ENCODE assay signal across 14 cellular contexts in genomic region chr1:16013908-16014258, GRCh38. TPM values are rescaled to one million over a fixed set of nuclear protein-coding genes. Genes with fewer than 3 reads are reported as not detected.
DNase-seq lines count a peak whose midpoint lies in the region; ATAC-seq and TF ChIP-seq lines count a peak whose summit lies in the region.
"Had no signal": no experiment of that assay in that cellular context is flagged by ENCODE, and none has a peak within 500 bp of the region (broad histone marks: within the 10 kb centered on the region; RNA-seq: fewer than 3 reads in every experiment).

No MANE protein-coding gene starts in this region.

- H3K27me3 ChIP-seq in left ventricle myocardium inferior (ENCODE audit: low read depth) = no peaks in the 10 kb centered on the region
- no peaks in the 10 kb centered on the region for H3K27me3 ChIP-seq in ovary

- WGBS in ovary, 3 donors = 53 to 71% (median 68%) methylated on average over 4 of the region's 4 CpGs

- intact Hi-C loops in natural killer cell (cut with micrococcal nuclease) = no loop called here
- intact Hi-C loops in left ventricle myocardium inferior (cut with micrococcal nuclease) = no loop called here
- intact Hi-C loops in ovary (cut with DNase I) = loop anchor here in 2 of 4 donors (5.0 kb wide), 2 partner anchors 38 to 168 kb away; no protein-coding TSS in a partner anchor

- H3K36me3 ChIP-seq in left ventricle myocardium inferior = peaks cover 10% of the 10 kb centered on the region
- no peaks in the 10 kb centered on the region for H3K36me3 ChIP-seq in ovary

- TF ChIP-seq POLR2A in ovary (IDR thresholded peaks at IDR 0.05) = no peak

- H3K4me1 ChIP-seq in left ventricle myocardium inferior (peaks cover 63% of the 10 kb centered on the region), ovary (ENCODE audit: insufficient read depth) (peaks cover 22% of the 10 kb centered on the region)

- H3K27me3 Mint-ChIP-seq in natural killer cell (ENCODE audit: low read depth in 2 of 2) (no peaks in the 10 kb centered on the region), type B pancreatic cell (no peaks in the 10 kb centered on the region)
- peaks cover 0 to 2% of the 10 kb centered on the region in 2 donors for H3K27me3 Mint-ChIP-seq in natural killer cell treated with Interleukin-12 subunit alpha and Interleukin-12 subunit beta and Interleukin-15 and Interleukin-18, amount 100 ng/mL, for 72 hours
- H3K27me3 Mint-ChIP-seq: stimulated activated naive CD8-positive, alpha-beta T cell treated with anti-CD3 and anti-CD28 coated beads, Interleukin-15, Interleukin-2, amounts not matched to agents 100 ng/mL and 50 ng/mL, for 24 hours had no signal

- DNase-seq in natural killer cell = no peak
- DNase-seq in natural killer cell treated with Interleukin-12 subunit alpha and Interleukin-12 subunit beta and Interleukin-15 and Interleukin-18, amount 100 ng/mL, for 72 hours (ENCODE audit: low spot score) = no peak
- no peak for DNase-seq in left ventricle myocardium inferior
- DNase-seq in ovary = peak in 3 of 5 donors; percentile 42 to 52 (median 47)
- no peak for DNase-seq in RPMI8226
- no peak for DNase-seq in type B pancreatic cell (ENCODE audit: extremely low spot score, unreplicated experiment)
- DNase-seq: activated naive CD8-positive, alpha-beta T cell treated with anti-CD3 and anti-CD28 coated beads, Interleukin-2, amount 10 ng/mL, durations not matched to agents 7 days and 5 days; effector CD8-positive, alpha-beta T cell; NCI-H187 had no signal

- H3K4me1 Mint-ChIP-seq in natural killer cell = peaks cover 0 to 11% of the 10 kb centered on the region in 2 donors
- peaks cover 0 to 3% of the 10 kb centered on the region in 2 donors for H3K4me1 Mint-ChIP-seq in natural killer cell treated with Interleukin-12 subunit alpha and Interleukin-12 subunit beta and Interleukin-15 and Interleukin-18, amount 100 ng/mL, for 72 hours (ENCODE audit: low read depth in 2 of 2)
- peaks cover 20% of the 10 kb centered on the region for H3K4me1 Mint-ChIP-seq in type B pancreatic cell (ENCODE audit: unreplicated experiment)
- H3K4me1 Mint-ChIP-seq: activated naive CD8-positive, alpha-beta T cell treated with anti-CD3 and anti-CD28 coated beads, Interleukin-2, amount 10 ng/mL, durations not matched to agents 7 days and 5 days had no signal

- ATAC-seq in natural killer cell (no peak), GM19395 (IDR thresholded peaks at IDR 0.05; ENCODE audit: unreplicated experiment) (no peak), GM18861 (IDR thresholded peaks at IDR 0.05; ENCODE audit: unreplicated experiment) (no peak)
- no peak for ATAC-seq in natural killer cell treated with Interleukin-12 subunit alpha and Interleukin-12 subunit beta and Interleukin-15 and Interleukin-18, amount 100 ng/mL, for 72 hours

- H3K4me3 Mint-ChIP-seq in natural killer cell (peak overlapping the region; percentile 25), type B pancreatic cell (no peak overlapping the region)
- no peak overlapping the region for H3K4me3 Mint-ChIP-seq in natural killer cell treated with Interleukin-12 subunit alpha and Interleukin-12 subunit beta and Interleukin-15 and Interleukin-18, amount 100 ng/mL, for 72 hours
- H3K4me3 Mint-ChIP-seq: activated naive CD8-positive, alpha-beta T cell treated with anti-CD3 and anti-CD28 coated beads, Interleukin-2, amount 10 ng/mL, durations not matched to agents 7 days and 5 days; stimulated activated naive CD8-positive, alpha-beta T cell treated with anti-CD3 and anti-CD28 coated beads, Interleukin-15, Interleukin-2, amounts not matched to agents 100 ng/mL and 50 ng/mL, for 24 hours had no signal

- TF ChIP-seq CTCF in natural killer cell (IDR thresholded peaks at IDR 0.05) = no peak
- no peak for TF ChIP-seq CTCF in left ventricle myocardium inferior (IDR thresholded peaks at IDR 0.05; ENCODE audit: borderline replicate concordance)
- no peak for TF ChIP-seq CTCF in ovary (IDR thresholded peaks at IDR 0.05)
- no peak for TF ChIP-seq CTCF in type B pancreatic cell (conservative IDR thresholded peaks at IDR 0.05)

- peak overlapping the region; percentile 74 for H3K4me3 ChIP-seq in left ventricle myocardium inferior
- no peak overlapping the region for H3K4me3 ChIP-seq in ovary

- H3K27ac Mint-ChIP-seq in natural killer cell (peak overlapping the region; percentile 26 to 87), type B pancreatic cell (no peak overlapping the region)
- H3K27ac Mint-ChIP-seq in natural killer cell treated with Interleukin-12 subunit alpha and Interleukin-12 subunit beta and Interleukin-15 and Interleukin-18, amount 100 ng/mL, for 72 hours = peak overlapping the region in 1 of 2 donors; percentile 31
- H3K27ac Mint-ChIP-seq: stimulated activated naive CD8-positive, alpha-beta T cell treated with anti-CD3 and anti-CD28 coated beads, Interleukin-15, Interleukin-2, amounts not matched to agents 100 ng/mL and 50 ng/mL, for 24 hours had no signal

- H3K9me3 Mint-ChIP-seq in natural killer cell (no peaks in the 10 kb centered on the region), type B pancreatic cell (no peaks in the 10 kb centered on the region)
- no peaks in the 10 kb centered on the region for H3K9me3 Mint-ChIP-seq in natural killer cell treated with Interleukin-12 subunit alpha and Interleukin-12 subunit beta and Interleukin-15 and Interleukin-18, amount 100 ng/mL, for 72 hours
- H3K9me3 Mint-ChIP-seq: activated naive CD8-positive, alpha-beta T cell treated with anti-CD3 and anti-CD28 coated beads, Interleukin-2, amount 10 ng/mL, durations not matched to agents 7 days and 5 days; stimulated activated naive CD8-positive, alpha-beta T cell treated with anti-CD3 and anti-CD28 coated beads, Interleukin-15, Interleukin-2, amounts not matched to agents 100 ng/mL and 50 ng/mL, for 24 hours had no signal

- H3K9me3 ChIP-seq in left ventricle myocardium inferior (replicated peaks) (no peaks in the 10 kb centered on the region), ovary (no peaks in the 10 kb centered on the region)

- no peak for TF ChIP-seq EP300 in ovary (IDR thresholded peaks at IDR 0.05)

- H3K27ac ChIP-seq in left ventricle myocardium inferior (replicated peaks) (peak overlapping the region; percentile 97), ovary (peak overlapping the region; percentile 94 to 98)

- H3K36me3 Mint-ChIP-seq in natural killer cell (no peaks in the 10 kb centered on the region), type B pancreatic cell (no peaks in the 10 kb centered on the region)
- H3K36me3 Mint-ChIP-seq in natural killer cell treated with Interleukin-12 subunit alpha and Interleukin-12 subunit beta and Interleukin-15 and Interleukin-18, amount 100 ng/mL, for 72 hours = no peaks in the 10 kb centered on the region
- H3K36me3 Mint-ChIP-seq: activated naive CD8-positive, alpha-beta T cell treated with anti-CD3 and anti-CD28 coated beads, Interleukin-2, amount 10 ng/mL, durations not matched to agents 7 days and 5 days had no signal

RNA-seq across cellular contexts. Expression of gene HSPB7, which starts 4.0 kb away (rescaled TPM):
- total RNA-seq in natural killer cell = not detected
- not detected for total RNA-seq in natural killer cell treated with Interleukin-12 subunit alpha and Interleukin-12 subunit beta and Interleukin-15 and Interleukin-18, amount 100 ng/mL, for 72 hours
- total RNA-seq in left ventricle myocardium inferior = 4,061 TPM
- total RNA-seq in ovary = 10 to 100 TPM in 6 of 7 donors, 1 to 10 TPM in 1; 1.9 to 68.7 (median 35.8) TPM
- 10 to 100 TPM; 21.9 to 25.4 TPM for polyA plus RNA-seq in ovary
- 0.48 and 0.64 TPM in 2 replicates for total RNA-seq in type B pancreatic cell (ENCODE audit: low replicate concordance)
- total RNA-seq: activated naive CD8-positive, alpha-beta T cell treated with anti-CD3 and anti-CD28 coated beads, Interleukin-2, amount 10 ng/mL, durations not matched to agents 7 days and 5 days; OCI-LY7 had no signal
- polyA plus RNA-seq: neural cell had no signal

RNA-seq across cellular contexts. Expression of gene CLCNKA, which starts 8.0 kb away (rescaled TPM):
- under 1 TPM in 2 of 3 donors, not detected in 1; 0.16 to 0.33 TPM for total RNA-seq in natural killer cell
- total RNA-seq in natural killer cell treated with Interleukin-12 subunit alpha and Interleukin-12 subunit beta and Interleukin-15 and Interleukin-18, amount 100 ng/mL, for 72 hours = under 1 TPM in 1 of 2 donors, not detected in 1; 0.24 TPM
- total RNA-seq in left ventricle myocardium inferior = 0.16 TPM
- 1 to 10 TPM in 5 of 7 donors, under 1 TPM in 1, not detected in 1; 0.97 to 2.4 (median 1.2) TPM for total RNA-seq in ovary
- under 1 TPM; 0.08 to 0.74 TPM for polyA plus RNA-seq in ovary
- total RNA-seq in type B pancreatic cell (ENCODE audit: low replicate concordance) = 0.38 and 1.6 TPM in 2 replicates
- total RNA-seq: activated naive CD8-positive, alpha-beta T cell treated with anti-CD3 and anti-CD28 coated beads, Interleukin-2, amount 10 ng/mL, durations not matched to agents 7 days and 5 days; OCI-LY7 had no signal
- polyA plus RNA-seq: neural cell had no signal

RNA-seq across cellular contexts. Expression of gene SRARP, which starts 9.8 kb away (rescaled TPM):
- total RNA-seq in natural killer cell = not detected
- total RNA-seq in natural killer cell treated with Interleukin-12 subunit alpha and Interleukin-12 subunit beta and Interleukin-15 and Interleukin-18, amount 100 ng/mL, for 72 hours = not detected
- total RNA-seq in left ventricle myocardium inferior = 1.0 TPM
- not detected for total RNA-seq in ovary
- polyA plus RNA-seq in ovary = not detected
- total RNA-seq in type B pancreatic cell (ENCODE audit: low replicate concordance) = not detected in 2 replicates
- total RNA-seq: activated naive CD8-positive, alpha-beta T cell treated with anti-CD3 and anti-CD28 coated beads, Interleukin-2, amount 10 ng/mL, durations not matched to agents 7 days and 5 days; OCI-LY7 had no signal
- polyA plus RNA-seq: neural cell had no signal

RNA-seq across cellular contexts. Expression of gene CLCNKB, which starts 29.7 kb away (rescaled TPM):
- not detected for total RNA-seq in natural killer cell
- total RNA-seq in natural killer cell treated with Interleukin-12 subunit alpha and Interleukin-12 subunit beta and Interleukin-15 and Interleukin-18, amount 100 ng/mL, for 72 hours = not detected
- 1.3 TPM for total RNA-seq in left ventricle myocardium inferior
- total RNA-seq in ovary = 1 to 10 TPM in 4 of 7 donors, under 1 TPM in 2, not detected in 1; 0.82 to 8.2 (median 1.9) TPM
- polyA plus RNA-seq in ovary = under 1 TPM; 0.18 to 0.42 TPM
- 0.95 and 1.6 TPM in 2 replicates for total RNA-seq in type B pancreatic cell (ENCODE audit: low replicate concordance)
- total RNA-seq: activated naive CD8-positive, alpha-beta T cell treated with anti-CD3 and anti-CD28 coated beads, Interleukin-2, amount 10 ng/mL, durations not matched to agents 7 days and 5 days; OCI-LY7 had no signal
- polyA plus RNA-seq: neural cell had no signal

RNA-seq across cellular contexts. Expression of gene ZBTB17, which starts 38.0 kb away (rescaled TPM):
- total RNA-seq in natural killer cell (100 to 1,000 TPM in 1 of 3 donors, 10 to 100 TPM in 2; 86.0 to 100 (median 86.9) TPM), left ventricle myocardium inferior (24.7 TPM), ovary (10 to 100 TPM; 18.8 to 45.7 (median 29.8) TPM), type B pancreatic cell (ENCODE audit: low replicate concordance) (27.8 and 42.2 TPM in 2 replicates)
- 100 to 1,000 TPM in 1 of 2 donors, 10 to 100 TPM in 1; 75.6 to 102 TPM for total RNA-seq in natural killer cell treated with Interleukin-12 subunit alpha and Interleukin-12 subunit beta and Interleukin-15 and Interleukin-18, amount 100 ng/mL, for 72 hours
- 10 to 100 TPM in 1 of 2 donors, 1 to 10 TPM in 1; 3.7 to 33.1 TPM for polyA plus RNA-seq in ovary

Comparison
In these comparisons a context has a peak if more than half of its experiments do, and no peak if none do; other contexts are left out.
1. DNase-seq: peak in ovary (3 of 5); none in natural killer cell (single experiment), natural killer cell treated with Interleukin-12 subunit alpha and Interleukin-12 subunit beta and Interleukin-15 and Interleukin-18, amount 100 ng/mL, for 72 hours (single experiment), left ventricle myocardium inferior (single experiment), RPMI8226 (single experiment) and type B pancreatic cell (single experiment).
2. RNA of gene HSPB7, which starts 4.0 kb away (total RNA-seq): 4,061 TPM in left ventricle myocardium inferior (single experiment); 1.9 to 68.7 TPM in ovary, 0.48 to 0.64 TPM in type B pancreatic cell, not detected in natural killer cell and not detected in natural killer cell treated with Interleukin-12 subunit alpha and Interleukin-12 subunit beta and Interleukin-15 and Interleukin-18, amount 100 ng/mL, for 72 hours; every median in the first group is over 10 times any median in the second.